Comparison of ENCODE assay signal across 8 cellular contexts in genomic region chr5:16467363-16468219, GRCh38. TPM values are rescaled to one million over a fixed set of nuclear protein-coding genes. Genes with fewer than 3 reads are reported as not detected.
DNase-seq lines count a peak whose midpoint lies in the region; ATAC-seq and TF ChIP-seq lines count a peak whose summit lies in the region.

No MANE protein-coding gene starts in this region.

- TF ChIP-seq CTCF in foreskin fibroblast (IDR thresholded peaks at IDR 0.05; ENCODE audit: low read depth, low read length): no peak
- TF ChIP-seq CTCF in stomach (IDR thresholded peaks at IDR 0.05): no peak

- peak overlapping the region; percentile 65 for H3K27ac ChIP-seq in ACC112 (ENCODE audit: low read depth, low read length)
- H3K27ac ChIP-seq in stomach: peak overlapping the region; percentile 36 to 91 (median 87)

- TF ChIP-seq POLR2A in stomach (IDR thresholded peaks at IDR 0.05): no peak

- DNase-seq in SW 1271 (lab: John Stamatoyannopoulos, UW) (peak; percentile 31 to 72), foreskin fibroblast (peak; percentile 50 to 75), stomach (no peak), mucosa of gallbladder (ENCODE audit: low spot score) (no peak)
- DNase-seq in effector CD8-positive, alpha-beta T cell (lab: John Stamatoyannopoulos, UW): no peak

- no peaks in the 10 kb centered on the region for H3K9me3 ChIP-seq in stomach

- 42 to 59% (median 49%) methylated on average over 3 of the region's 3 CpGs for WGBS in stomach, 5 donors

- ATAC-seq in GM18868 (IDR thresholded peaks at IDR 0.05; ENCODE audit: unreplicated experiment): peak; percentile 82
- peak; percentile 89 for ATAC-seq in HG03060 (IDR thresholded peaks at IDR 0.05; ENCODE audit: low read depth, unreplicated experiment)

- H3K27me3 ChIP-seq in ACC112 (ENCODE audit: insufficient read depth, low read length) (no peaks in the 10 kb centered on the region), stomach (no peaks in the 10 kb centered on the region)

- peaks cover 71% of the 10 kb centered on the region for H3K79me2 ChIP-seq in ACC112 (ENCODE audit: control insufficient read depth, insufficient read depth, low read length, unreplicated experiment)

- peak overlapping the region; percentile 97 for H3K4me3 ChIP-seq in ACC112 (ENCODE audit: low read depth, low read length)
- H3K4me3 ChIP-seq in foreskin fibroblast (ENCODE audit: low read depth in 1 of 2, low read length in 2 of 2): peak overlapping the region in 1 of 2 donors; percentile 93
- peak overlapping the region in 1 of 4 donors; percentile 98 for H3K4me3 ChIP-seq in stomach

- H2AFZ ChIP-seq in ACC112 (ENCODE audit: low read length, unreplicated experiment): no peak overlapping the region

- intact Hi-C loops in stomach (cut with DNase I; ENCODE audit: low total_unique reads): no loop called here

- no peak for TF ChIP-seq EP300 in stomach (IDR thresholded peaks at IDR 0.05)

- H3K36me3 ChIP-seq in ACC112 (ENCODE audit: insufficient read depth, low read length) (0 out of 2 replicates have a peak, but pooled peaks cover 8% of the 10 kb centered on the region), stomach (peaks cover 6 to 10% (median 8%) of the 10 kb centered on the region in 4 donors)

- peaks cover 34% of the 10 kb centered on the region for H3K4me1 ChIP-seq in ACC112 (ENCODE audit: control insufficient read depth, insufficient read depth, low read length, unreplicated experiment)
- peaks cover 40 to 78% (median 58%) of the 10 kb centered on the region in 4 donors for H3K4me1 ChIP-seq in stomach

RNA-seq across cellular contexts. Expression of gene ZNF622, which starts 2.0 kb away (rescaled TPM):
- total RNA-seq in stomach (10 to 100 TPM; 17.5 to 30.8 (median 23.2) TPM), mucosa of gallbladder (30.9 TPM)
- 10 to 100 TPM; 19.0 to 31.8 (median 21.8) TPM for polyA plus RNA-seq in stomach

Comparison
In these comparisons a context has a peak if more than half of its experiments do, and no peak if none do; other contexts are left out.
1. DNase-seq: peak in SW 1271 (2 of 2) and foreskin fibroblast (2 of 2); none in stomach (single experiment), mucosa of gallbladder (single experiment) and effector CD8-positive, alpha-beta T cell (single experiment).